In genomic region chr11:94148189-94148588, GRCh38 we compare ENCODE assay signal across 15 cellular contexts.
"Had no signal": no experiment of that assay in that cellular context is flagged by ENCODE, and none has a peak within 500 bp of the region (broad histone marks: within the 10 kb centered on the region; RNA-seq: fewer than 3 reads in every experiment).

No MANE protein-coding gene starts in this region.

- H3K27ac Mint-ChIP-seq: activated CD8-positive, alpha-beta memory T cell treated with anti-CD3 and anti-CD28 coated beads, Interleukin-2, amount 10 ng/mL, durations not matched to agents 7 days and 5 days had no signal

- ATAC-seq: left lung, psoas muscle, right cardiac atrium had no signal

- H3K27ac ChIP-seq: left lung, ovary, psoas muscle, thoracic aorta, upper lobe of left lung had no signal

- H3K4me3 ChIP-seq: left lung, ovary, psoas muscle, thoracic aorta, upper lobe of left lung had no signal

- H3K9me3 ChIP-seq: left lung, ovary, psoas muscle, thoracic aorta, upper lobe of left lung had no signal

- DNase-seq: activated CD4-positive, alpha-beta T cell treated with anti-CD3 and anti-CD28 coated beads, Interleukin-2, amount 50 U/mL, for 4 hours; activated CD4-positive, CD25-positive, alpha-beta regulatory T cell treated with anti-CD3 and anti-CD28 coated beads, Interleukin-2, amount 50 U/mL, for 72 hours; activated CD8-positive, alpha-beta memory T cell treated with anti-CD3 and anti-CD28 coated beads, Interleukin-2, amount 10 ng/mL, durations not matched to agents 7 days and 5 days; activated effector memory CD4-positive, alpha-beta T cell treated with anti-CD3 and anti-CD28 coated beads, Interleukin-2, amount 50 U/mL, for 16 hours; activated naive CD4-positive, alpha-beta T cell treated with anti-CD3 and anti-CD28 coated beads, Interleukin-2, amount 50 U/mL, for 16 hours; activated T-cell treated with anti-CD3 and anti-CD28 coated beads, Interleukin-2, amount 50 U/mL, for 1 hour; hypothalamus; kidney; left lung; ovary; psoas muscle; right cardiac atrium; T-helper 2 cell; upper lobe of left lung had no signal

- H3K27me3 Mint-ChIP-seq: activated CD8-positive, alpha-beta memory T cell treated with anti-CD3 and anti-CD28 coated beads, Interleukin-2, amount 10 ng/mL, durations not matched to agents 7 days and 5 days had no signal

- H3K36me3 ChIP-seq: left lung, ovary, thoracic aorta, upper lobe of left lung had no signal

- H3K4me3 Mint-ChIP-seq: activated CD8-positive, alpha-beta memory T cell treated with anti-CD3 and anti-CD28 coated beads, Interleukin-2, amount 10 ng/mL, durations not matched to agents 7 days and 5 days had no signal

- H3K36me3 Mint-ChIP-seq: activated CD8-positive, alpha-beta memory T cell treated with anti-CD3 and anti-CD28 coated beads, Interleukin-2, amount 10 ng/mL, durations not matched to agents 7 days and 5 days had no signal

- H3K27me3 ChIP-seq: left lung, ovary, upper lobe of left lung had no signal
